In genomic region chr1:5298376-5298775, GRCh38 we compare ENCODE assay signal across 18 cellular contexts.
DNase-seq lines count a peak whose midpoint lies in the region; ATAC-seq and TF ChIP-seq lines count a peak whose summit lies in the region.
"Had no signal": no experiment of that assay in that cellular context is flagged by ENCODE, and none has a peak within 500 bp of the region (broad histone marks: within the 10 kb centered on the region; RNA-seq: fewer than 3 reads in every experiment).

No MANE protein-coding gene starts in this region.

- ATAC-seq in stimulated activated naive CD8-positive, alpha-beta T cell treated with anti-CD3 and anti-CD28 coated beads, Interleukin-15, amount 100 ng/mL, for 72 hours: no peak
- ATAC-seq: A549; CD8-positive, alpha-beta T cell had no signal

- no peak overlapping the region for H3K27ac Mint-ChIP-seq in stimulated activated naive CD8-positive, alpha-beta T cell treated with anti-CD3 and anti-CD28 coated beads, Interleukin-15, amount 100 ng/mL, for 72 hours
- H3K27ac Mint-ChIP-seq in osteocyte (ENCODE audit: unreplicated experiment): no peak overlapping the region
- H3K27ac Mint-ChIP-seq: B cell; CD4-positive, alpha-beta T cell; CD8-positive, alpha-beta T cell had no signal

- no peak for TF ChIP-seq CTCF in osteocyte (IDR thresholded peaks at IDR 0.05)

- H3K27ac ChIP-seq in substantia nigra (ENCODE audit: low read depth, low read length, poor library complexity, severe bottlenecking): peak overlapping the region; percentile 85
- H3K27ac ChIP-seq: 22Rv1; A549; BLaER1 treated with 17β-estradiol and CSF1 and Interleukin-3, amounts not matched to agents 10 nM and 100 nM; C4-2B had no signal

- DNase-seq in NCI-H748 (lab: John Stamatoyannopoulos, UW; ENCODE audit: unreplicated experiment) (peak; percentile 7), NCI-H748 treated with DMSO at 0.1 percent for 48 hours (lab: John Stamatoyannopoulos, UW) (no peak), islet precursor cell (peak; percentile 29), substantia nigra (lab: John Stamatoyannopoulos, UW) (no peak), osteocyte (ENCODE audit: extremely low spot score, unreplicated experiment) (no peak)
- no peak for DNase-seq in stimulated activated naive CD8-positive, alpha-beta T cell treated with anti-CD3 and anti-CD28 coated beads, Interleukin-15, amount 100 ng/mL, for 72 hours
- DNase-seq: AML-193; Caco-2; Calu3; CD4-positive, alpha-beta T cell; CD8-positive, alpha-beta T cell; DMS79 treated with DMSO at 0.1 percent for 48 hours; GF-D8 had no signal

- no peaks in the 10 kb centered on the region for H3K36me3 Mint-ChIP-seq in osteocyte (ENCODE audit: unreplicated experiment)
- H3K36me3 Mint-ChIP-seq: CD8-positive, alpha-beta T cell had no signal

- H3K4me3 Mint-ChIP-seq in stimulated activated naive CD8-positive, alpha-beta T cell treated with anti-CD3 and anti-CD28 coated beads, Interleukin-15, amount 100 ng/mL, for 72 hours: no peak overlapping the region
- H3K4me3 Mint-ChIP-seq in osteocyte (ENCODE audit: unreplicated experiment): no peak overlapping the region
- H3K4me3 Mint-ChIP-seq: B cell; CD4-positive, alpha-beta T cell; CD8-positive, alpha-beta T cell had no signal

- H3K27me3 Mint-ChIP-seq in stimulated activated naive CD8-positive, alpha-beta T cell treated with anti-CD3 and anti-CD28 coated beads, Interleukin-15, amount 100 ng/mL, for 72 hours: no peaks in the 10 kb centered on the region
- no peaks in the 10 kb centered on the region for H3K27me3 Mint-ChIP-seq in osteocyte (ENCODE audit: unreplicated experiment)
- H3K27me3 Mint-ChIP-seq: CD4-positive, alpha-beta T cell had no signal

- no peaks in the 10 kb centered on the region for H3K4me1 Mint-ChIP-seq in stimulated activated naive CD8-positive, alpha-beta T cell treated with anti-CD3 and anti-CD28 coated beads, Interleukin-15, amount 100 ng/mL, for 72 hours
- H3K4me1 Mint-ChIP-seq in osteocyte (ENCODE audit: unreplicated experiment): no peaks in the 10 kb centered on the region
- H3K4me1 Mint-ChIP-seq: B cell had no signal

- peaks cover 5 to 11% of the 10 kb centered on the region in 2 donors for H3K9me3 Mint-ChIP-seq in stimulated activated naive CD8-positive, alpha-beta T cell treated with anti-CD3 and anti-CD28 coated beads, Interleukin-15, amount 100 ng/mL, for 72 hours
- H3K9me3 Mint-ChIP-seq in osteocyte (ENCODE audit: unreplicated experiment): peaks cover 54% of the 10 kb centered on the region
- H3K9me3 Mint-ChIP-seq: CD4-positive, alpha-beta T cell; CD8-positive, alpha-beta T cell had no signal

Comparison
In these comparisons a context has a peak if more than half of its experiments do, and no peak if none do; other contexts are left out.
1. DNase-seq: peak in NCI-H748 (single experiment) and islet precursor cell (single experiment); none in NCI-H748 treated with DMSO at 0.1 percent for 48 hours (single experiment), substantia nigra (0 of 49), stimulated activated naive CD8-positive, alpha-beta T cell treated with anti-CD3 and anti-CD28 coated beads, Interleukin-15, amount 100 ng/mL, for 72 hours (0 of 2) and osteocyte (single experiment).